In genomic region chr12:1350934-1351240, GRCh38 we compare ENCODE assay signal across 16 cellular contexts.
A peak's percentile ranks its signal among the peaks of the same experiment; 100 is the strongest.
DNase-seq lines count a peak whose midpoint lies in the region; ATAC-seq and TF ChIP-seq lines count a peak whose summit lies in the region.
"Had no signal": no experiment of that assay in that cellular context is flagged by ENCODE, and none has a peak within 500 bp of the region (broad histone marks: within the 10 kb centered on the region; RNA-seq: fewer than 3 reads in every experiment).

No MANE protein-coding gene starts in this region.

- H3K9me3 ChIP-seq in muscle layer of colon (ENCODE audit: low read length), result no peaks in the 10 kb centered on the region
- H3K9me3 ChIP-seq: right lobe of liver, thoracic aorta had no signal

- H3K9ac ChIP-seq in muscle layer of colon (ENCODE audit: low read length), result no peak overlapping the region

- H3K27me3 ChIP-seq in brain microvascular endothelial cell (replicated peaks) (no peaks in the 10 kb centered on the region), muscle layer of colon (ENCODE audit: control insufficient read depth in 1 of 2, insufficient read depth in 2 of 2, low read length in 2 of 2) (no peaks in the 10 kb centered on the region)
- H3K27me3 ChIP-seq: right lobe of liver had no signal

- H3K27ac ChIP-seq in brain microvascular endothelial cell (peak overlapping the region; percentile 66), muscle layer of colon (ENCODE audit: low read depth, low read length) (peak overlapping the region; percentile 39)
- H3K27ac ChIP-seq: thoracic aorta had no signal

- intact Hi-C loops in left ventricle myocardium superior (cut with micrococcal nuclease), result no loop called here
- intact Hi-C loops in left cardiac atrium (cut with DNase I), result no loop called here

- TF ChIP-seq CTCF in brain microvascular endothelial cell (IDR thresholded peaks at IDR 0.05; ENCODE audit: low read depth, low read length, missing control alignments) (no peak), GM20000 (IDR thresholded peaks at IDR 0.05; ENCODE audit: extremely low read depth, missing control alignments) (no peak)

- H3K4me1 ChIP-seq in muscle layer of colon (ENCODE audit: insufficient read depth, low read length), result peaks cover 11% of the 10 kb centered on the region

- DNase-seq in left ventricle myocardium superior (no peak), left cardiac atrium (no peak), brain microvascular endothelial cell (no peak), GM20000 (ENCODE audit: low spot score) (no peak)
- no peak for DNase-seq in activated T-cell treated with anti-CD3 and anti-CD28 coated beads, Interleukin-2, amount 50 U/mL, for 1 hour
- DNase-seq: activated CD4-positive, alpha-beta T cell treated with anti-CD3 and anti-CD28 coated beads for 1 hour; H9; NCI-H1105; NCI-H2171; right lobe of liver; stimulated activated CD4-positive, alpha-beta T cell treated with anti-CD3 and anti-CD28 coated beads, Interleukin-2, amount 100 ng/mL, for 48 hours; T-helper 2 cell had no signal

- peak; percentile 32 for ATAC-seq in left ventricle myocardium superior
- ATAC-seq in left cardiac atrium, result no peak
- ATAC-seq in HG02759 (IDR thresholded peaks at IDR 0.05; ENCODE audit: unreplicated experiment), result no peak
- ATAC-seq in GM18861 (IDR thresholded peaks at IDR 0.05; ENCODE audit: unreplicated experiment), result no peak

- in situ Hi-C loops in brain microvascular endothelial cell (cut with HindIII; ENCODE audit: low pct_ligation_motif_present, low sequenced_read_pairs), result no loop called here

- H3K4me3 ChIP-seq in brain microvascular endothelial cell (ENCODE audit: low read depth, low read length), result no peak overlapping the region
- no peak overlapping the region for H3K4me3 ChIP-seq in muscle layer of colon (ENCODE audit: low read depth in 1 of 2, low read length in 2 of 2)
- H3K4me3 ChIP-seq: right lobe of liver, thoracic aorta had no signal

- no peaks in the 10 kb centered on the region for H3K36me3 ChIP-seq in brain microvascular endothelial cell (replicated peaks)
- H3K36me3 ChIP-seq in muscle layer of colon (ENCODE audit: insufficient read depth, low read length), result no peaks in the 10 kb centered on the region
- H3K36me3 ChIP-seq: right lobe of liver, thoracic aorta had no signal
